1 cellular context compared by ENCODE assay signal in genomic region chr5:177428574-177429217, GRCh38.
TF ChIP-seq lines count a peak whose summit lies in the region.

No MANE protein-coding gene starts in this region.

TF ChIP-seq in HCT116, 20 proteins besides CTCF, POLR2A, EP300 and RAD21 (continued from another document):
- TF ChIP-seq YY1 (IDR thresholded peaks at IDR 0.05; ENCODE audit: extremely low read depth, insufficient replicate concordance, low read depth, low read length) (no peak), EGR1 (IDR thresholded peaks at IDR 0.05; ENCODE audit: low read depth) (no peak), CBX3 (IDR thresholded peaks at IDR 0.05; ENCODE audit: low read depth) (no peak), TCF7L2 (IDR thresholded peaks at IDR 0.05; ENCODE audit: borderline replicate concordance, extremely low read depth, insufficient read depth, insufficient read length) (no peak), EZH2 (IDR thresholded peaks at IDR 0.05) (no peak), SP1 (IDR thresholded peaks at IDR 0.05; ENCODE audit: low read depth) (no peak), FOSL1 (IDR thresholded peaks at IDR 0.05; ENCODE audit: low read depth) (no peak), SIN3A (IDR thresholded peaks at IDR 0.05; ENCODE audit: low read depth) (no peak), ZNF274 (IDR thresholded peaks at IDR 0.05; ENCODE audit: low read depth, low read length) (no peak), ELF1 (IDR thresholded peaks at IDR 0.05; ENCODE audit: borderline replicate concordance, low read depth) (no peak)
- TF ChIP-seq, protein P1, sequence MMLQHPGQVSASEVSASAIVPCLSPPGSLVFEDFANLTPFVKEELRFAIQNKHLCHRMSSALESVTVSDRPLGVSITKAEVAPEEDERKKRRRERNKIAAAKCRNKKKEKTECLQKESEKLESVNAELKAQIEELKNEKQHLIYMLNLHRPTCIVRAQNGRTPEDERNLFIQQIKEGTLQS (IDR thresholded peaks at IDR 0.05): no peak
